ENCODE assay signal across 8 cellular contexts in genomic region chr20:64063389-64064144, GRCh38. TPM values are rescaled to one million over a fixed set of nuclear protein-coding genes. Genes with fewer than 3 reads are reported as not detected.
DNase-seq lines count a peak whose midpoint lies in the region; TF ChIP-seq lines count a peak whose summit lies in the region.

No MANE protein-coding gene starts in this region.

- peak overlapping the region; percentile 86 for H3K4me3 Mint-ChIP-seq in progenitor cell of endocrine pancreas (ENCODE audit: low read depth)

- TF ChIP-seq CTCF in WERI-Rb-1 (IDR thresholded peaks at IDR 0.05; ENCODE audit: low read depth, low read length) (no peak), progenitor cell of endocrine pancreas (IDR thresholded peaks at IDR 0.05; ENCODE audit: unreplicated experiment) (no peak)

- H3K4me3 ChIP-seq in WERI-Rb-1 (ENCODE audit: low read depth, low read length), result peak overlapping the region; percentile 65

- no peak overlapping the region for H3K27ac Mint-ChIP-seq in progenitor cell of endocrine pancreas

- no peaks in the 10 kb centered on the region for H3K36me3 ChIP-seq in WERI-Rb-1

- H3K27me3 Mint-ChIP-seq in progenitor cell of endocrine pancreas, result no peaks in the 10 kb centered on the region

- peak; percentile 75 for DNase-seq in activated CD8-positive, alpha-beta memory T cell treated with anti-CD3 and anti-CD28 coated beads for 24 hours
- no peak for DNase-seq in activated CD8-positive, alpha-beta memory T cell treated with anti-CD3 and anti-CD28 coated beads, Interleukin-2, amount 50 U/mL, for 48 hours
- no peak for DNase-seq in WERI-Rb-1
- DNase-seq in fibroblast of peridontal ligament (ENCODE audit: extremely low read depth), result peak; percentile 5
- DNase-seq in progenitor cell of endocrine pancreas (ENCODE audit: low spot score, unreplicated experiment), result no peak
- no peak for DNase-seq in GM19240 (ENCODE audit: insufficient read length, low spot score)
- no peak for DNase-seq in KBM-7
- no peak for DNase-seq in NCI-H446 treated with DMSO at 0.1 percent for 48 hours (lab: John Stamatoyannopoulos, UW)

- peaks cover 15% of the 10 kb centered on the region for H3K4me1 Mint-ChIP-seq in progenitor cell of endocrine pancreas (ENCODE audit: low read depth)

- no peaks in the 10 kb centered on the region for H3K27me3 ChIP-seq in WERI-Rb-1 (ENCODE audit: insufficient read depth, low read depth, severe bottlenecking)

- no peaks in the 10 kb centered on the region for H3K9me3 ChIP-seq in WERI-Rb-1 (ENCODE audit: severe bottlenecking)

- H3K36me3 Mint-ChIP-seq in progenitor cell of endocrine pancreas (ENCODE audit: insufficient read depth), result no peaks in the 10 kb centered on the region

- in situ Hi-C loops in KBM-7 (cut with MboI; ENCODE audit: low pct_unique_long_range_greater_than_20kb, low sequenced_read_pairs), result no loop called here

- H3K27ac ChIP-seq in WERI-Rb-1, result peak overlapping the region; percentile 50

- no peaks in the 10 kb centered on the region for H3K9me3 Mint-ChIP-seq in progenitor cell of endocrine pancreas (ENCODE audit: low read depth)

RNA-seq across cellular contexts. Expression of gene TCEA2, which starts 0.6 kb away (rescaled TPM):
- total RNA-seq in progenitor cell of endocrine pancreas, result 86.7 and 92.7 TPM in 2 replicates

RNA-seq across cellular contexts. Expression of gene SOX18, which starts 14.1 kb away (rescaled TPM):
- not detected in 2 replicates for total RNA-seq in progenitor cell of endocrine pancreas

RNA-seq across cellular contexts. Expression of gene RGS19, which starts 15.8 kb away (rescaled TPM):
- total RNA-seq in progenitor cell of endocrine pancreas, result 6.5 and 7.6 TPM in 2 replicates

RNA-seq across cellular contexts. Expression of gene OPRL1, which starts 16.3 kb away (rescaled TPM):
- total RNA-seq in progenitor cell of endocrine pancreas, result 1.5 TPM in 2 replicates

RNA-seq across cellular contexts. Expression of gene LKAAEAR1, which starts 20.6 kb away (rescaled TPM):
- total RNA-seq in progenitor cell of endocrine pancreas, result not detected in 2 replicates

Comparison
In these comparisons a context has a peak if more than half of its experiments do, and no peak if none do; other contexts are left out.
1. DNase-seq: peak in activated CD8-positive, alpha-beta memory T cell treated with anti-CD3 and anti-CD28 coated beads for 24 hours (single experiment) and fibroblast of peridontal ligament (single experiment); none in activated CD8-positive, alpha-beta memory T cell treated with anti-CD3 and anti-CD28 coated beads, Interleukin-2, amount 50 U/mL, for 48 hours (single experiment), WERI-Rb-1 (single experiment), progenitor cell of endocrine pancreas (single experiment), GM19240 (single experiment), KBM-7 (single experiment) and NCI-H446 treated with DMSO at 0.1 percent for 48 hours (single experiment).